In genomic region chr17:80441133-80441578, GRCh38 we compare ENCODE assay signal across 9 cellular contexts. TPM values are rescaled to one million over a fixed set of nuclear protein-coding genes. Genes with fewer than 3 reads are reported as not detected.
DNase-seq lines count a peak whose midpoint lies in the region; ATAC-seq, FAIRE-seq and TF ChIP-seq lines count a peak whose summit lies in the region.
"Had no signal": no experiment of that assay in that cellular context is flagged by ENCODE, and none has a peak within 500 bp of the region (broad histone marks: within the 10 kb centered on the region; RNA-seq: fewer than 3 reads in every experiment).

No MANE protein-coding gene starts in this region.

- H4K20me1 ChIP-seq in MM.1S (ENCODE audit: insufficient read depth, low read length) = no peaks in the 10 kb centered on the region

- peaks cover 3% of the 10 kb centered on the region for H3K27me3 Mint-ChIP-seq in activated CD8-positive, alpha-beta T cell treated with anti-CD3 and anti-CD28 coated beads, Interleukin-2, amount 10 ng/mL, durations not matched to agents 7 days and 5 days (ENCODE audit: low read depth)
- H3K27me3 Mint-ChIP-seq: dendritic cell treated with granulocyte-macrophage colony-stimulating factor and Interleukin-4, amounts not matched to agents 40 ng/mL and 50 ng/mL, for 4 days had no signal

- no peak overlapping the region for H3K4me2 ChIP-seq in MM.1S (ENCODE audit: low read depth, low read length)

- H2AFZ ChIP-seq in MM.1S (ENCODE audit: low read length) = no peak overlapping the region

- peaks cover 93% of the 10 kb centered on the region for H3K27me3 ChIP-seq in MM.1S (replicated peaks; ENCODE audit: insufficient read depth, low read length)

- no peaks in the 10 kb centered on the region for H3K36me3 ChIP-seq in MM.1S (replicated peaks; ENCODE audit: insufficient read depth, low read length)

- POLR2A ChIA-PET in activated CD8-positive, alpha-beta T cell treated with anti-CD3 and anti-CD28 coated beads, Interleukin-2, amount 10 ng/mL, durations not matched to agents 7 days and 5 days (lab: Charles Lee) = interaction anchor here (2.6 kb wide), 1 partner anchor 13 kb away, joined by 14 read pairs; no protein-coding TSS in a partner anchor

- H3K4me1 Mint-ChIP-seq in activated CD8-positive, alpha-beta T cell treated with anti-CD3 and anti-CD28 coated beads, Interleukin-2, amount 10 ng/mL, durations not matched to agents 7 days and 5 days (ENCODE audit: low read depth) = no peaks in the 10 kb centered on the region
- H3K4me1 Mint-ChIP-seq in stimulated activated effector memory CD8-positive, alpha-beta T cell treated with anti-CD3 and anti-CD28 coated beads, Interleukin-12 subunit alpha, Interleukin-12 subunit beta, amount 100 ng/mL, for 72 hours = no peaks in the 10 kb centered on the region

- no peaks in the 10 kb centered on the region for H3K9me3 ChIP-seq in MM.1S (replicated peaks; ENCODE audit: insufficient read depth, low read length)

- FAIRE-seq in frontal cortex (lab: Jason Lieb, UNC) = no peak

- no peaks in the 10 kb centered on the region for H3K36me3 Mint-ChIP-seq in activated CD8-positive, alpha-beta T cell treated with anti-CD3 and anti-CD28 coated beads, Interleukin-2, amount 10 ng/mL, durations not matched to agents 7 days and 5 days (ENCODE audit: low read depth)
- no peaks in the 10 kb centered on the region for H3K36me3 Mint-ChIP-seq in stimulated activated effector memory CD8-positive, alpha-beta T cell treated with anti-CD3 and anti-CD28 coated beads, Interleukin-12 subunit alpha, Interleukin-12 subunit beta, amount 100 ng/mL, for 72 hours

- DNase-seq in EL = peak; percentile 31
- peak; percentile 64 for DNase-seq in MM.1S
- peak; percentile 80 for DNase-seq in activated CD8-positive, alpha-beta T cell treated with anti-CD3 and anti-CD28 coated beads, Interleukin-2, amount 10 ng/mL, durations not matched to agents 7 days and 5 days
- peak; percentile 60 to 67 for DNase-seq in frontal cortex (ENCODE audit: low spot score in 2 of 2)
- peak; percentile 36 to 69 for DNase-seq in stimulated activated effector memory CD8-positive, alpha-beta T cell treated with anti-CD3 and anti-CD28 coated beads, Interleukin-12 subunit alpha, Interleukin-12 subunit beta, amount 100 ng/mL, for 72 hours (ENCODE audit: low spot score in 2 of 2)
- DNase-seq in dedifferentiated amniotic fluid mesenchymal stem cell (ENCODE audit: extremely low spot score) = no peak

- no peak overlapping the region for H3K4me3 ChIP-seq in MM.1S (ENCODE audit: low read length)

- no peaks in the 10 kb centered on the region for H3F3A ChIP-seq in MM.1S (ENCODE audit: insufficient read depth, low read length)

- H3K27ac Mint-ChIP-seq in activated CD8-positive, alpha-beta T cell treated with anti-CD3 and anti-CD28 coated beads, Interleukin-2, amount 10 ng/mL, durations not matched to agents 7 days and 5 days = no peak overlapping the region
- H3K27ac Mint-ChIP-seq in stimulated activated effector memory CD8-positive, alpha-beta T cell treated with anti-CD3 and anti-CD28 coated beads, Interleukin-12 subunit alpha, Interleukin-12 subunit beta, amount 100 ng/mL, for 72 hours = no peak overlapping the region
- H3K27ac Mint-ChIP-seq: dendritic cell treated with granulocyte-macrophage colony-stimulating factor and Interleukin-4, amounts not matched to agents 40 ng/mL and 50 ng/mL, for 4 days had no signal

- ATAC-seq in activated CD8-positive, alpha-beta T cell treated with anti-CD3 and anti-CD28 coated beads, Interleukin-2, amount 10 ng/mL, durations not matched to agents 7 days and 5 days = peak; percentile 87
- no peak for ATAC-seq in stimulated activated effector memory CD8-positive, alpha-beta T cell treated with anti-CD3 and anti-CD28 coated beads, Interleukin-12 subunit alpha, Interleukin-12 subunit beta, amount 100 ng/mL, for 72 hours
- ATAC-seq in GM21717 (IDR thresholded peaks at IDR 0.05; ENCODE audit: unreplicated experiment) (no peak), HG03045 (IDR thresholded peaks at IDR 0.05; ENCODE audit: unreplicated experiment) (no peak)

- CTCF ChIA-PET in activated CD8-positive, alpha-beta T cell treated with anti-CD3 and anti-CD28 coated beads, Interleukin-2, amount 10 ng/mL, durations not matched to agents 7 days and 5 days (lab: Charles Lee) = no interaction called here

- no peaks in the 10 kb centered on the region for H3K4me1 ChIP-seq in MM.1S (ENCODE audit: low read length)

- no peak overlapping the region for H3K4me3 Mint-ChIP-seq in activated CD8-positive, alpha-beta T cell treated with anti-CD3 and anti-CD28 coated beads, Interleukin-2, amount 10 ng/mL, durations not matched to agents 7 days and 5 days
- no peak overlapping the region for H3K4me3 Mint-ChIP-seq in stimulated activated effector memory CD8-positive, alpha-beta T cell treated with anti-CD3 and anti-CD28 coated beads, Interleukin-12 subunit alpha, Interleukin-12 subunit beta, amount 100 ng/mL, for 72 hours
- H3K4me3 Mint-ChIP-seq: dendritic cell treated with granulocyte-macrophage colony-stimulating factor and Interleukin-4, amounts not matched to agents 40 ng/mL and 50 ng/mL, for 4 days had no signal

- H3K9me2 ChIP-seq in MM.1S (replicated peaks; ENCODE audit: insufficient read depth, low read length) = no peaks in the 10 kb centered on the region

- no peak overlapping the region for H3K9ac ChIP-seq in MM.1S (ENCODE audit: low read length)

- no peak overlapping the region for H3K27ac ChIP-seq in MM.1S (ENCODE audit: low read length)

- no peak for TF ChIP-seq CTCF in MM.1S (IDR thresholded peaks at IDR 0.05; ENCODE audit: low read length)

- no peaks in the 10 kb centered on the region for H3K9me3 Mint-ChIP-seq in activated CD8-positive, alpha-beta T cell treated with anti-CD3 and anti-CD28 coated beads, Interleukin-2, amount 10 ng/mL, durations not matched to agents 7 days and 5 days (ENCODE audit: insufficient read depth)
- H3K9me3 Mint-ChIP-seq in stimulated activated effector memory CD8-positive, alpha-beta T cell treated with anti-CD3 and anti-CD28 coated beads, Interleukin-12 subunit alpha, Interleukin-12 subunit beta, amount 100 ng/mL, for 72 hours = no peaks in the 10 kb centered on the region
- H3K9me3 Mint-ChIP-seq: dendritic cell treated with granulocyte-macrophage colony-stimulating factor and Interleukin-4, amounts not matched to agents 40 ng/mL and 50 ng/mL, for 4 days had no signal

- H3K79me2 ChIP-seq in MM.1S (ENCODE audit: low read length) = no peaks in the 10 kb centered on the region

RNA-seq across cellular contexts. Expression of gene ENDOV, which starts 26.2 kb away (rescaled TPM):
- total RNA-seq in activated CD8-positive, alpha-beta T cell treated with anti-CD3 and anti-CD28 coated beads, Interleukin-2, amount 10 ng/mL, durations not matched to agents 7 days and 5 days = 10 to 100 TPM; 15.7 to 18.7 TPM
- 13.9 TPM for total RNA-seq in frontal cortex

RNA-seq across cellular contexts. Expression of gene NPTX1, which starts 35.3 kb away (rescaled TPM):
- total RNA-seq in activated CD8-positive, alpha-beta T cell treated with anti-CD3 and anti-CD28 coated beads, Interleukin-2, amount 10 ng/mL, durations not matched to agents 7 days and 5 days = 10 to 100 TPM; 16.7 to 18.9 TPM
- 6.1 TPM for total RNA-seq in frontal cortex
